Comparison of ENCODE assay signal across 8 cellular contexts in genomic region chr15:81939604-81940440, GRCh38.
DNase-seq lines count a peak whose midpoint lies in the region; ATAC-seq and TF ChIP-seq lines count a peak whose summit lies in the region.

No MANE protein-coding gene starts in this region.

- H3K79me2 ChIP-seq in fibroblast of lung (ENCODE audit: control insufficient read depth, insufficient read depth, low read length): no peaks in the 10 kb centered on the region

- H4K20me1 ChIP-seq in fibroblast of lung (ENCODE audit: control insufficient read depth, extremely low read depth, insufficient read depth, low read length): no peaks in the 10 kb centered on the region

- no peak for TF ChIP-seq POLR2A in Peyer's patch (IDR thresholded peaks at IDR 0.05)

- H3K4me2 ChIP-seq in fibroblast of lung (ENCODE audit: extremely low read depth, insufficient read depth, low read length): no peak overlapping the region

- in situ Hi-C loops in GM13977 (cut with MboI; ENCODE audit: low pct_unique_long_range_greater_than_20kb, low sequenced_read_pairs, unreplicated experiment): loop anchor here (10.0 to 25.0 kb wide), 2 partner anchors 445 to 653 kb away; no protein-coding TSS in a partner anchor

- ATAC-seq in stimulated activated naive CD8-positive, alpha-beta T cell treated with anti-CD3 and anti-CD28 coated beads, Interleukin-15, Interleukin-2, amounts not matched to agents 100 U/mL and 50 U/mL, for 24 hours: no peak
- ATAC-seq in HG03571 (IDR thresholded peaks at IDR 0.05; ENCODE audit: unreplicated experiment): no peak

- no peaks in the 10 kb centered on the region for H3K9me3 ChIP-seq in Peyer's patch
- H3K9me3 ChIP-seq in fibroblast of lung (ENCODE audit: control insufficient read depth, insufficient read depth, low read depth, low read length): no peaks in the 10 kb centered on the region

- no peak overlapping the region for H2AFZ ChIP-seq in fibroblast of lung (ENCODE audit: low read length)

- H3K4me1 ChIP-seq in Peyer's patch (no peaks in the 10 kb centered on the region), fibroblast of lung (ENCODE audit: control insufficient read depth, extremely low read depth, insufficient read depth, low read length) (no peaks in the 10 kb centered on the region)

- H3K27ac ChIP-seq in Peyer's patch: no peak overlapping the region
- H3K27ac ChIP-seq in fibroblast of lung (ENCODE audit: insufficient read depth, low read length): no peak overlapping the region

- H3K9ac ChIP-seq in fibroblast of lung (ENCODE audit: insufficient read depth, low read length): no peak overlapping the region

- H3K27me3 ChIP-seq in Peyer's patch (no peaks in the 10 kb centered on the region), fibroblast of lung (ENCODE audit: control insufficient read depth, insufficient read depth, low read length) (no peaks in the 10 kb centered on the region)

- H3K4me3 ChIP-seq in Peyer's patch (no peak overlapping the region), fibroblast of lung (replicated peaks in 1 of 4; ENCODE audit: control extremely low read depth in 1 of 4, insufficient read depth in 1 of 4, low read depth in 3 of 4, low read length in 4 of 4) (no peak overlapping the region)

- peak; percentile 62 for DNase-seq in CD1c-positive myeloid dendritic cell (ENCODE audit: extremely low spot score)
- peak; percentile 48 for DNase-seq in GM13977 (ENCODE audit: low spot score)
- DNase-seq in Peyer's patch: no peak
- peak; percentile 43 to 80 for DNase-seq in fibroblast of lung (ENCODE audit: low read depth in 2 of 2)
- peak; percentile 15 for DNase-seq in stimulated activated naive CD8-positive, alpha-beta T cell treated with anti-CD3 and anti-CD28 coated beads, Interleukin-15, Interleukin-2, amounts not matched to agents 100 U/mL and 50 U/mL, for 24 hours
- no peak for DNase-seq in globus pallidus (ENCODE audit: low spot score)
- no peak for DNase-seq in SW480 (ENCODE audit: low spot score)

- H3K36me3 ChIP-seq in Peyer's patch (no peaks in the 10 kb centered on the region), fibroblast of lung (ENCODE audit: control insufficient read depth, insufficient read depth, low read length) (no peaks in the 10 kb centered on the region)

- peak; percentile 74 for TF ChIP-seq CTCF in GM13977 (IDR thresholded peaks at IDR 0.05; ENCODE audit: extremely low read depth, insufficient read depth, missing control alignments)
- TF ChIP-seq CTCF in Peyer's patch (IDR thresholded peaks at IDR 0.05): peak in 5 of 6 experiments; percentile 31 to 61 (median 50)
- TF ChIP-seq CTCF in fibroblast of lung (conservative IDR thresholded peaks at IDR 0.05 in 1 of 2, IDR thresholded peaks at IDR 0.05 in 1 of 2; ENCODE audit: low read depth in 1 of 2, low read length in 2 of 2): peak; percentile 57 to 72

Comparison
In these comparisons a context has a peak if more than half of its experiments do, and no peak if none do; other contexts are left out.
1. DNase-seq: peak in CD1c-positive myeloid dendritic cell (single experiment), GM13977 (single experiment), fibroblast of lung (2 of 2) and stimulated activated naive CD8-positive, alpha-beta T cell treated with anti-CD3 and anti-CD28 coated beads, Interleukin-15, Interleukin-2, amounts not matched to agents 100 U/mL and 50 U/mL, for 24 hours (single experiment); none in Peyer's patch (0 of 3), globus pallidus (single experiment) and SW480 (single experiment).
2. Peak in every context shown above with its lines, with median percentiles within 50 percentile points of each other: CTCF ChIP-seq.